Comparison of ENCODE assay signal across 9 cellular contexts in genomic region chr6:123655520-123656306, GRCh38. TPM values are rescaled to one million over a fixed set of nuclear protein-coding genes. Genes with fewer than 3 reads are reported as not detected.
DNase-seq lines count a peak whose midpoint lies in the region; ATAC-seq and TF ChIP-seq lines count a peak whose summit lies in the region.
"Had no signal": no experiment of that assay in that cellular context is flagged by ENCODE, and none has a peak within 500 bp of the region (broad histone marks: within the 10 kb centered on the region; RNA-seq: fewer than 3 reads in every experiment).

No MANE protein-coding gene starts in this region.

- H3K4me1 ChIP-seq in CD4-positive, alpha-beta memory T cell (ENCODE audit: insufficient read depth, low read length) = no peaks in the 10 kb centered on the region
- no peaks in the 10 kb centered on the region for H3K4me1 ChIP-seq in aorta (ENCODE audit: control insufficient read depth in 1 of 2, insufficient read depth in 2 of 2, low read length in 2 of 2)

- 53 to 61% methylated on average over 3 of the region's 3 CpGs for WGBS in aorta, 2 donors

- TF ChIP-seq CTCF in coronary artery (IDR thresholded peaks at IDR 0.05) = no peak

- no peaks in the 10 kb centered on the region for H3K9me3 Mint-ChIP-seq in CD4-positive, alpha-beta memory T cell
- H3K9me3 Mint-ChIP-seq in activated CD4-positive, alpha-beta T cell treated with anti-CD3 and anti-CD28 coated beads for 36 hours (ENCODE audit: low read depth) = no peaks in the 10 kb centered on the region

- H3K27ac ChIP-seq in CD4-positive, alpha-beta memory T cell (ENCODE audit: low read depth, low read length) = no peak overlapping the region
- H3K27ac ChIP-seq in coronary artery = no peak overlapping the region
- H3K27ac ChIP-seq in aorta (ENCODE audit: low read depth in 1 of 2, low read length in 2 of 2) = no peak overlapping the region

- no peaks in the 10 kb centered on the region for H3K9me3 ChIP-seq in CD4-positive, alpha-beta memory T cell (ENCODE audit: control insufficient read depth in 1 of 2, low read length in 2 of 2)
- H3K9me3 ChIP-seq in aorta (ENCODE audit: control insufficient read depth, low read length) = no peaks in the 10 kb centered on the region

- H3K4me3 ChIP-seq in CD4-positive, alpha-beta memory T cell (ENCODE audit: low read length in 2 of 2) = no peak overlapping the region
- peak overlapping the region; percentile 47 for H3K4me3 ChIP-seq in coronary artery
- H3K4me3 ChIP-seq in aorta (ENCODE audit: low read length in 2 of 2) = no peak overlapping the region

- H3K4me1 Mint-ChIP-seq in CD4-positive, alpha-beta memory T cell = peaks cover 0 to 3% (median 0%) of the 10 kb centered on the region in 4 donors
- H3K4me1 Mint-ChIP-seq in activated CD4-positive, alpha-beta T cell treated with anti-CD3 and anti-CD28 coated beads for 36 hours = no peaks in the 10 kb centered on the region

- DNase-seq in CD4-positive, alpha-beta memory T cell = no peak
- DNase-seq in coronary artery (ENCODE audit: low spot score) = no peak
- no peak for DNase-seq in SIG-M5 treated with dmso at 0.1 percent for 504 hours (lab: John Stamatoyannopoulos, UW; ENCODE audit: unreplicated experiment)
- no peak for DNase-seq in HT-29 (ENCODE audit: low spot score)
- no peak for DNase-seq in activated CD4-positive, alpha-beta T cell treated with anti-CD3 and anti-CD28 coated beads for 36 hours
- DNase-seq in aorta = no peak

- H3K36me3 ChIP-seq in CD4-positive, alpha-beta memory T cell (ENCODE audit: insufficient read depth, low read length) = no peaks in the 10 kb centered on the region
- H3K36me3 ChIP-seq in aorta (ENCODE audit: control insufficient read depth in 1 of 2, insufficient read depth in 2 of 2, low read length in 1 of 2) = no peaks in the 10 kb centered on the region

- no peak overlapping the region for H3K27ac Mint-ChIP-seq in CD4-positive, alpha-beta memory T cell
- H3K27ac Mint-ChIP-seq in activated CD4-positive, alpha-beta T cell treated with anti-CD3 and anti-CD28 coated beads for 36 hours = no peak overlapping the region

- H3K36me3 Mint-ChIP-seq in CD4-positive, alpha-beta memory T cell = no peaks in the 10 kb centered on the region
- no peaks in the 10 kb centered on the region for H3K36me3 Mint-ChIP-seq in activated CD4-positive, alpha-beta T cell treated with anti-CD3 and anti-CD28 coated beads for 36 hours (ENCODE audit: low read depth)

- peak overlapping the region in 7 of 8 donors; percentile 17 to 65 (median 55) for H3K4me3 Mint-ChIP-seq in CD4-positive, alpha-beta memory T cell
- H3K4me3 Mint-ChIP-seq in activated CD4-positive, alpha-beta T cell treated with anti-CD3 and anti-CD28 coated beads for 36 hours = no peak overlapping the region

- POLR2A ChIA-PET in CD4-positive, alpha-beta memory T cell (lab: Charles Lee; ENCODE audit: partially characterized antibody) = no interaction called here
- POLR2A ChIA-PET in activated CD4-positive, alpha-beta T cell treated with anti-CD3 and anti-CD28 coated beads for 36 hours (lab: Charles Lee) = no interaction called here

- CTCF ChIA-PET in CD4-positive, alpha-beta memory T cell (lab: Charles Lee; ENCODE audit: partially characterized antibody) = no interaction called here
- CTCF ChIA-PET in activated CD4-positive, alpha-beta T cell treated with anti-CD3 and anti-CD28 coated beads for 36 hours (lab: Charles Lee) = no interaction called here

- H3K27me3 Mint-ChIP-seq in CD4-positive, alpha-beta memory T cell = no peaks in the 10 kb centered on the region
- H3K27me3 Mint-ChIP-seq in activated CD4-positive, alpha-beta T cell treated with anti-CD3 and anti-CD28 coated beads for 36 hours = no peaks in the 10 kb centered on the region

- peak; percentile 72 for ATAC-seq in GM19467 (IDR thresholded peaks at IDR 0.05; ENCODE audit: unreplicated experiment)
- peak; percentile 63 for ATAC-seq in HG03521 (IDR thresholded peaks at IDR 0.05; ENCODE audit: unreplicated experiment)
- ATAC-seq in activated CD4-positive, alpha-beta T cell treated with anti-CD3 and anti-CD28 coated beads for 36 hours = no peak
- no peak for ATAC-seq in aorta (ENCODE audit: low FRiP score)
- ATAC-seq: HCT116 had no signal

- no peaks in the 10 kb centered on the region for H3K27me3 ChIP-seq in CD4-positive, alpha-beta memory T cell (ENCODE audit: insufficient read depth, low read length)
- H3K27me3 ChIP-seq in aorta (ENCODE audit: control insufficient read depth in 1 of 2, insufficient read depth in 2 of 2, low read length in 1 of 2) = no peaks in the 10 kb centered on the region

- intact Hi-C loops in CD4-positive, alpha-beta memory T cell (cut with micrococcal nuclease) = no loop called here
- intact Hi-C loops in activated CD4-positive, alpha-beta T cell treated with anti-CD3 and anti-CD28 coated beads for 36 hours (cut with DNase I, micrococcal nuclease) = no loop called here
- intact Hi-C loops in aorta (cut with DNase I) = no loop called here

RNA-seq across cellular contexts. Expression of gene TRDN, which starts 19.0 kb away (rescaled TPM):
- not detected for total RNA-seq in CD4-positive, alpha-beta memory T cell
- polyA plus RNA-seq in CD4-positive, alpha-beta memory T cell = not detected
- total RNA-seq in HT-29 (2014; rRNA removed; shearing (Covaris generic)) = not detected in 2 replicates
- total RNA-seq in activated CD4-positive, alpha-beta T cell treated with anti-CD3 and anti-CD28 coated beads for 36 hours = not detected
- under 1 TPM; 0.23 to 0.33 TPM for total RNA-seq in aorta
- under 1 TPM in 1 of 2 donors, not detected in 1; 0.03 TPM for polyA plus RNA-seq in aorta

Comparison
In these comparisons a context has a peak if more than half of its experiments do, and no peak if none do; other contexts are left out.
1. ATAC-seq: peak in GM19467 (single experiment) and HG03521 (single experiment); none in activated CD4-positive, alpha-beta T cell treated with anti-CD3 and anti-CD28 coated beads for 36 hours (single experiment) and aorta (single experiment).